17 cellular contexts compared by ENCODE assay signal in the genomic region with DNA sequence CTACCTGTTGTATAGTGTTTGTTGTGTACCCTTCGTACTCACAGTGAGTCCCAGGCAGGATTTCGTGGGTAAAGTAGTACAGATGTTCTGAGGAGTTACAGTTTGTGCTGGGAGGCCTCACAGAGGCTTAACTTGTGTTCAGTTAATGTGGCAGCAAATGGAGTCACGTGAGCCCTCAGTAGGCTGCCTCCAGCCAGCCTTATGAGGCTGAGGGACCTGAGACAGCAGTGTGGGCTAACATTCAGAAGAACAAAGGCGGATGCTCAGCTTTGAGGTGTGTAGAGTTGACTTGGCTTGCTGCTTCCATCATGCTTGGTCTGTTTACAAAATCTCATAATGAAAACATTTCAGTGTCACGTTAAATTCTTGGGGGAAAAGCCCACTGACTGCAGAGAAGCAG.
DNase-seq lines count a peak whose midpoint lies in the region; ATAC-seq, FAIRE-seq and TF ChIP-seq lines count a peak whose summit lies in the region.
"Had no signal": no experiment of that assay in that cellular context is flagged by ENCODE, and none has a peak within 500 bp of the region (broad histone marks: within the 10 kb centered on the region; RNA-seq: fewer than 3 reads in every experiment).

No MANE protein-coding gene starts in this region.

- peak; percentile 61 for FAIRE-seq in GM12892 (lab: Jason Lieb, UNC)

- CTCF ChIA-PET in WTC11 (lab: Charles Lee), result interaction anchor here (0.9 to 2.8 kb wide), 4 partner anchors 8 to 153 kb away, joined by 3 to 23 read pairs (median 3); a partner anchor contains a TSS

- H3K9me3 Mint-ChIP-seq in WTC11, result no peaks in the 10 kb centered on the region
- H3K9me3 Mint-ChIP-seq in natural killer cell treated with Interleukin-12 subunit alpha and Interleukin-12 subunit beta and Interleukin-15 and Interleukin-18, amount 100 ng/mL, for 72 hours, result no peaks in the 10 kb centered on the region
- H3K9me3 Mint-ChIP-seq in activated T-helper 1 cell treated with anti-CD3 and anti-CD28 coated beads, Interleukin-12 subunit alpha, Interleukin-12 subunit beta, Interleukin-2, Interleukin-4 antibody, amounts not matched to agents 30 ng/mL and 10 ng/mL and 1 ng/mL, durations not matched to agents 14 hours and 24 hours and 36 hours, result peaks cover 3% of the 10 kb centered on the region

- POLR2A ChIA-PET in WTC11 (lab: Charles Lee), result no interaction called here

- no peaks in the 10 kb centered on the region for H3K36me3 Mint-ChIP-seq in WTC11
- H3K36me3 Mint-ChIP-seq in natural killer cell treated with Interleukin-12 subunit alpha and Interleukin-12 subunit beta and Interleukin-15 and Interleukin-18, amount 100 ng/mL, for 72 hours, result peaks cover under 1% of the 10 kb centered on the region
- H3K36me3 Mint-ChIP-seq in activated T-helper 1 cell treated with anti-CD3 and anti-CD28 coated beads, Interleukin-12 subunit alpha, Interleukin-12 subunit beta, Interleukin-2, Interleukin-4 antibody, amounts not matched to agents 30 ng/mL and 10 ng/mL and 1 ng/mL, durations not matched to agents 14 hours and 24 hours and 36 hours (ENCODE audit: low read depth), result no peaks in the 10 kb centered on the region

- no peak for TF ChIP-seq CTCF in WTC11 (IDR thresholded peaks at IDR 0.05)

- H3K27me3 Mint-ChIP-seq in WTC11 (ENCODE audit: low read depth), result no peaks in the 10 kb centered on the region
- peaks cover 0 to 5% of the 10 kb centered on the region in 2 donors for H3K27me3 Mint-ChIP-seq in natural killer cell treated with Interleukin-12 subunit alpha and Interleukin-12 subunit beta and Interleukin-15 and Interleukin-18, amount 100 ng/mL, for 72 hours
- H3K27me3 Mint-ChIP-seq in activated T-helper 1 cell treated with anti-CD3 and anti-CD28 coated beads, Interleukin-12 subunit alpha, Interleukin-12 subunit beta, Interleukin-2, Interleukin-4 antibody, amounts not matched to agents 30 ng/mL and 10 ng/mL and 1 ng/mL, durations not matched to agents 14 hours and 24 hours and 36 hours (ENCODE audit: insufficient read depth), result peaks cover 10% of the 10 kb centered on the region

- in situ Hi-C loops in ACHN (cut with HindIII; ENCODE audit: low pct_ligation_motif_present, low pct_unique_long_range_greater_than_20kb, low sequenced_read_pairs), result no loop called here

- DNase-seq in GM12892 (ENCODE audit: insufficient read length), result no peak
- DNase-seq in WTC11 (ENCODE audit: low spot score), result no peak
- DNase-seq in natural killer cell treated with Interleukin-12 subunit alpha and Interleukin-12 subunit beta and Interleukin-15 and Interleukin-18, amount 100 ng/mL, for 72 hours (ENCODE audit: low spot score), result no peak
- DNase-seq in ACHN, result no peak
- no peak for DNase-seq in SKM-1 (lab: John Stamatoyannopoulos, UW; ENCODE audit: unreplicated experiment)
- DNase-seq in activated CD8-positive, alpha-beta memory T cell treated with anti-CD3 and anti-CD28 coated beads, Interleukin-2, amount 50 U/mL, for 48 hours, result no peak
- DNase-seq in activated T-helper 1 cell treated with anti-CD3 and anti-CD28 coated beads, Interleukin-12 subunit alpha, Interleukin-12 subunit beta, Interleukin-2, Interleukin-4 antibody, amounts not matched to agents 30 ng/mL and 10 ng/mL and 1 ng/mL, durations not matched to agents 14 hours and 24 hours and 36 hours (ENCODE audit: low spot score), result no peak
- DNase-seq: activated CD8-positive, alpha-beta T cell treated with anti-CD3 and anti-CD28 coated beads for 36 hours; activated naive CD4-positive, alpha-beta T cell treated with Interleukin-2 at 50 U/mL for 16 hours; caudate nucleus; erythroblast; PC-3; stimulated activated CD4-positive, alpha-beta T cell treated with anti-CD3 and anti-CD28 coated beads, Interleukin-4, amount 100 ng/mL, for 24 hours; stomach; T-helper 17 cell had no signal

- no peak for TF ChIP-seq POLR2A in GM12892 (IDR thresholded peaks at IDR 0.05; ENCODE audit: low read depth, low read length)

- H3K4me3 Mint-ChIP-seq in WTC11, result no peak overlapping the region
- H3K4me3 Mint-ChIP-seq in natural killer cell treated with Interleukin-12 subunit alpha and Interleukin-12 subunit beta and Interleukin-15 and Interleukin-18, amount 100 ng/mL, for 72 hours, result peak overlapping the region; percentile 5
- no peak overlapping the region for H3K4me3 Mint-ChIP-seq in activated T-helper 1 cell treated with anti-CD3 and anti-CD28 coated beads, Interleukin-12 subunit alpha, Interleukin-12 subunit beta, Interleukin-2, Interleukin-4 antibody, amounts not matched to agents 30 ng/mL and 10 ng/mL and 1 ng/mL, durations not matched to agents 14 hours and 24 hours and 36 hours
- H3K4me3 Mint-ChIP-seq: activated CD8-positive, alpha-beta T cell treated with anti-CD3 and anti-CD28 coated beads for 36 hours; CD14-positive monocyte; T-helper 17 cell had no signal

- intact Hi-C loops in activated T-helper 1 cell treated with anti-CD3 and anti-CD28 coated beads, Interleukin-12 subunit alpha, Interleukin-12 subunit beta, Interleukin-2, Interleukin-4 antibody, amounts not matched to agents 30 ng/mL and 10 ng/mL and 1 ng/mL, durations not matched to agents 14 hours and 24 hours and 36 hours (cut with micrococcal nuclease), result loop anchor here (5.0 kb wide), 1 partner anchor 49 kb away; no protein-coding TSS in a partner anchor

- H3K4me1 Mint-ChIP-seq in WTC11, result peaks cover 91% of the 10 kb centered on the region
- H3K4me1 Mint-ChIP-seq in natural killer cell treated with Interleukin-12 subunit alpha and Interleukin-12 subunit beta and Interleukin-15 and Interleukin-18, amount 100 ng/mL, for 72 hours (ENCODE audit: low read depth in 2 of 2), result peaks cover 48 to 49% of the 10 kb centered on the region in 2 donors
- H3K4me1 Mint-ChIP-seq in activated T-helper 1 cell treated with anti-CD3 and anti-CD28 coated beads, Interleukin-12 subunit alpha, Interleukin-12 subunit beta, Interleukin-2, Interleukin-4 antibody, amounts not matched to agents 30 ng/mL and 10 ng/mL and 1 ng/mL, durations not matched to agents 14 hours and 24 hours and 36 hours (ENCODE audit: low read depth), result peaks cover 14% of the 10 kb centered on the region
- H3K4me1 Mint-ChIP-seq: T-helper 17 cell had no signal

- ATAC-seq in HG02852 (IDR thresholded peaks at IDR 0.05; ENCODE audit: unreplicated experiment) (peak; percentile 41), WTC11 (no peak)
- peak in 1 of 2 donors; percentile 31 for ATAC-seq in natural killer cell treated with Interleukin-12 subunit alpha and Interleukin-12 subunit beta and Interleukin-15 and Interleukin-18, amount 100 ng/mL, for 72 hours
- ATAC-seq: activated CD8-positive, alpha-beta T cell treated with anti-CD3 and anti-CD28 coated beads for 36 hours; PC-3; T-helper 17 cell had no signal

- H3K27ac Mint-ChIP-seq in WTC11, result peak overlapping the region; percentile 43
- no peak overlapping the region for H3K27ac Mint-ChIP-seq in natural killer cell treated with Interleukin-12 subunit alpha and Interleukin-12 subunit beta and Interleukin-15 and Interleukin-18, amount 100 ng/mL, for 72 hours
- no peak overlapping the region for H3K27ac Mint-ChIP-seq in activated T-helper 1 cell treated with anti-CD3 and anti-CD28 coated beads, Interleukin-12 subunit alpha, Interleukin-12 subunit beta, Interleukin-2, Interleukin-4 antibody, amounts not matched to agents 30 ng/mL and 10 ng/mL and 1 ng/mL, durations not matched to agents 14 hours and 24 hours and 36 hours
- H3K27ac Mint-ChIP-seq: activated CD8-positive, alpha-beta T cell treated with anti-CD3 and anti-CD28 coated beads for 36 hours; T-helper 17 cell had no signal

TF ChIP-seq in WTC11, 78 proteins besides CTCF, POLR2A, EP300 and RAD21:
- TF ChIP-seq, protein P1, sequence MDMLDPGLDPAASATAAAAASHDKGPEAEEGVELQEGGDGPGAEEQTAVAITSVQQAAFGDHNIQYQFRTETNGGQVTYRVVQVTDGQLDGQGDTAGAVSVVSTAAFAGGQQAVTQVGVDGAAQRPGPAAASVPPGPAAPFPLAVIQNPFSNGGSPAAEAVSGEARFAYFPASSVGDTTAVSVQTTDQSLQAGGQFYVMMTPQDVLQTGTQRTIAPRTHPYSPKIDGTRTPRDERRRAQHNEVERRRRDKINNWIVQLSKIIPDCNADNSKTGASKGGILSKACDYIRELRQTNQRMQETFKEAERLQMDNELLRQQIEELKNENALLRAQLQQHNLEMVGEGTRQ (CRISPR knock-in tag; IDR thresholded peaks at IDR 0.05), result peak; percentile 85
- TF ChIP-seq SOX15 (CRISPR knock-in tag; IDR thresholded peaks at IDR 0.05), result no peak
- TF ChIP-seq, protein P2, sequence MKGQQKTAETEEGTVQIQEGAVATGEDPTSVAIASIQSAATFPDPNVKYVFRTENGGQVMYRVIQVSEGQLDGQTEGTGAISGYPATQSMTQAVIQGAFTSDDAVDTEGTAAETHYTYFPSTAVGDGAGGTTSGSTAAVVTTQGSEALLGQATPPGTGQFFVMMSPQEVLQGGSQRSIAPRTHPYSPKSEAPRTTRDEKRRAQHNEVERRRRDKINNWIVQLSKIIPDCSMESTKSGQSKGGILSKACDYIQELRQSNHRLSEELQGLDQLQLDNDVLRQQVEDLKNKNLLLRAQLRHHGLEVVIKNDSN (CRISPR knock-in tag; IDR thresholded peaks at IDR 0.05), result peak; percentile 81
